ENCODE assay signal across 22 cellular contexts in the genomic region with DNA sequence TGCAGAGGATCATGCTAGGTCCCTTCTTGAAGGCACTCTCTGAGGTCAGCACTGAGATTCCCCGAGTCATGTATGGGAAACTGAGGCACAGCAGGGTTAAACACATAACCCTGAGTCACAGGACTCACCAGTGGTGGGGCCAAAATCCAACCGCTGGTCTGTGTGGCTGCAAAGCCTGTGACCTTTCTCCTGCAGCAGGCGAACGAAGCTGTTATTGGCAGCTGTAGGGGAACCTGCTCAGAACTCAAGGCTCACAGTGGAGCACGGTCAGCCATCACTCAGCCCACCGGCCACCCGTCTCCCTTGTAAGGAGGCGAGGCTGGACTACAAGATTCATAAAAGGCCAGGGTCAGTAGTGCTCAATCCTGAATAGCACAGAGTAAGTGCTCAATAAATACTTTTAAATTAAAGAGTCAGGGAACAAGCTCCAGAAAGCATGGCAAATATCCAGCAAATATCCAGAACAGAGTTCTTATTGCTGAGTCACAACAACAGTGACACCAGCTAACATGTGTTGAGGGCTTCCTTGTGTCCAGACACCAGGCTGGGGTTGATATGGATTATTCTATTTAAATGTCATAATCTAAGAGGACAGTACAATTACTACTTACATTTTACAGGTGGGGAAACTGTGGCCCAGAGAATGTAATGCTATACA. TPM values are rescaled to one million over a fixed set of nuclear protein-coding genes. Genes with fewer than 3 reads are reported as not detected.
"Had no signal": no experiment of that assay in that cellular context is flagged by ENCODE, and none has a peak within 500 bp of the region (broad histone marks: within the 10 kb centered on the region; RNA-seq: fewer than 3 reads in every experiment).

No MANE protein-coding gene starts in this region.

- H3K27ac Mint-ChIP-seq: activated naive CD4-positive, alpha-beta T cell treated with anti-CD3 and anti-CD28 coated beads, Interleukin-2, amount 50 U/mL, for 24 hours; activated T-cell treated with anti-CD3 and anti-CD28 coated beads, Interleukin-2, amount 50 U/mL, for 72 hours; effector memory CD8-positive, alpha-beta T cell; mesothelial cell of epicardium; progenitor cell of endocrine pancreas; stimulated activated naive CD8-positive, alpha-beta T cell treated with anti-CD3 and anti-CD28 coated beads, Interleukin-15, Interleukin-2, amounts not matched to agents 100 ng/mL and 50 ng/mL, for 24 hours; T-helper 2 cell treated with Interferon-gamma antibody and Interleukin-4, amounts not matched to agents 5 μg/mL and 100 μg/mL, for 36 hours had no signal

- ATAC-seq: activated T-cell treated with anti-CD3 and anti-CD28 coated beads, Interleukin-2, amount 50 U/mL, for 72 hours; effector memory CD8-positive, alpha-beta T cell; left lung had no signal

- H3K9me3 Mint-ChIP-seq: activated naive CD4-positive, alpha-beta T cell treated with anti-CD3 and anti-CD28 coated beads, Interleukin-2, amount 50 U/mL, for 24 hours; activated T-cell treated with anti-CD3 and anti-CD28 coated beads, Interleukin-2, amount 50 U/mL, for 72 hours; effector memory CD8-positive, alpha-beta T cell; mesothelial cell of epicardium; nephron progenitor cell; stimulated activated naive CD8-positive, alpha-beta T cell treated with anti-CD3 and anti-CD28 coated beads, Interleukin-15, Interleukin-2, amounts not matched to agents 100 ng/mL and 50 ng/mL, for 24 hours; T-helper 2 cell treated with Interferon-gamma antibody and Interleukin-4, amounts not matched to agents 5 μg/mL and 100 μg/mL, for 36 hours had no signal

- H3K4me3 ChIP-seq: adrenal gland, esophagus squamous epithelium, left lung, suprapubic skin had no signal

- H3K36me3 ChIP-seq: adrenal gland, esophagus squamous epithelium, left lung had no signal

- H3K4me3 Mint-ChIP-seq: activated naive CD4-positive, alpha-beta T cell treated with anti-CD3 and anti-CD28 coated beads, Interleukin-2, amount 50 U/mL, for 24 hours; activated T-cell treated with anti-CD3 and anti-CD28 coated beads, Interleukin-2, amount 50 U/mL, for 72 hours; effector memory CD8-positive, alpha-beta T cell; mesothelial cell of epicardium; nephron progenitor cell; stimulated activated naive CD8-positive, alpha-beta T cell treated with anti-CD3 and anti-CD28 coated beads, Interleukin-15, Interleukin-2, amounts not matched to agents 100 ng/mL and 50 ng/mL, for 24 hours; T-helper 2 cell treated with Interferon-gamma antibody and Interleukin-4, amounts not matched to agents 5 μg/mL and 100 μg/mL, for 36 hours had no signal

- FAIRE-seq: frontal cortex, kidney, TTC549 had no signal

- DNase-seq: activated CD4-positive, alpha-beta T cell treated with anti-CD3 and anti-CD28 coated beads, Interleukin-2, amount 50 U/mL, for 4 hours; activated gamma-delta T cell; activated T-cell treated with anti-CD3 and anti-CD28 coated beads, Interleukin-2, amount 50 U/mL, for 72 hours; adrenal gland; dermis blood vessel endothelial cell; effector memory CD8-positive, alpha-beta T cell; esophagus squamous epithelium; head of caudate nucleus; kidney; left lung; nephron progenitor cell; stimulated activated CD4-positive, alpha-beta T cell treated with anti-CD3 and anti-CD28 coated beads, Interleukin-2, amount 100 ng/mL, for 24 hours; trophoblast cell had no signal

- H3K27me3 Mint-ChIP-seq: activated naive CD4-positive, alpha-beta T cell treated with anti-CD3 and anti-CD28 coated beads, Interleukin-2, amount 50 U/mL, for 24 hours; progenitor cell of endocrine pancreas had no signal

- H3K36me3 Mint-ChIP-seq: activated naive CD4-positive, alpha-beta T cell treated with anti-CD3 and anti-CD28 coated beads, Interleukin-2, amount 50 U/mL, for 24 hours; mesothelial cell of epicardium had no signal

- H3K9me3 ChIP-seq: adrenal gland, esophagus squamous epithelium, left lung, suprapubic skin had no signal

- H3K27me3 ChIP-seq: adrenal gland, esophagus squamous epithelium, left lung, suprapubic skin had no signal

- H3K4me1 Mint-ChIP-seq: activated naive CD4-positive, alpha-beta T cell treated with anti-CD3 and anti-CD28 coated beads, Interleukin-2, amount 50 U/mL, for 24 hours had no signal

- H3K27ac ChIP-seq: esophagus squamous epithelium, left lung, suprapubic skin had no signal

RNA-seq across cellular contexts. Expression of a gene that starts 34.9 kb away (rescaled TPM):
- total RNA-seq: activated CD8-positive, alpha-beta memory T cell treated with anti-CD3 and anti-CD28 coated beads for 36 hours had no signal
